10 cellular contexts compared by ENCODE assay signal in genomic region chr3:134330895-134331810, GRCh38. TPM values are rescaled to one million over a fixed set of nuclear protein-coding genes. Genes with fewer than 3 reads are reported as not detected.
DNase-seq lines count a peak whose midpoint lies in the region; ATAC-seq and TF ChIP-seq lines count a peak whose summit lies in the region.
"Had no signal": no experiment of that assay in that cellular context is flagged by ENCODE, and none has a peak within 500 bp of the region (broad histone marks: within the 10 kb centered on the region; RNA-seq: fewer than 3 reads in every experiment).

No MANE protein-coding gene starts in this region.

- H3K27me3 ChIP-seq in breast epithelium (no peaks in the 10 kb centered on the region), testis (no peaks in the 10 kb centered on the region)

- TF ChIP-seq CTCF in breast epithelium (IDR thresholded peaks at IDR 0.05) (no peak), testis (IDR thresholded peaks at IDR 0.05) (no peak)

- H3K4me1 ChIP-seq in breast epithelium: peaks cover 5 to 41% of the 10 kb centered on the region in 2 donors
- peaks cover 46% of the 10 kb centered on the region for H3K4me1 ChIP-seq in testis

- no peak for TF ChIP-seq POLR2A in breast epithelium (IDR thresholded peaks at IDR 0.05)
- no peak for TF ChIP-seq POLR2A in testis (IDR thresholded peaks at IDR 0.05)

- no peaks in the 10 kb centered on the region for H3K9me3 ChIP-seq in breast epithelium
- H3K9me3 ChIP-seq in testis: no peaks in the 10 kb centered on the region

- ATAC-seq in HG02981 (IDR thresholded peaks at IDR 0.05; ENCODE audit: unreplicated experiment): no peak

- WGBS in testis, 2 donors: 75% methylated on average over 5 to 6 of the region's 6 CpGs

- intact Hi-C loops in breast epithelium (cut with DNase I; ENCODE audit: low total_unique reads): no loop called here
- intact Hi-C loops in testis (cut with DNase I; ENCODE audit: low total_unique reads): no loop called here

- H3K36me3 ChIP-seq in breast epithelium (no peaks in the 10 kb centered on the region), testis (ENCODE audit: low read depth, missing control alignments) (no peaks in the 10 kb centered on the region)

- H3K27ac ChIP-seq in breast epithelium (peak overlapping the region; percentile 77 to 87), testis (peak overlapping the region in 1 of 2 donors; percentile 2), caudate nucleus (ENCODE audit: low read depth, low read length) (no peak overlapping the region)

- DNase-seq in HS-27A (ENCODE audit: low read depth): peak; percentile 84
- DNase-seq in breast epithelium (ENCODE audit: low spot score in 2 of 2): peak in 1 of 2 donors; percentile 84
- DNase-seq in kidney tubule cell (ENCODE audit: low spot score): peak; percentile 61
- peak; percentile 64 for DNase-seq in testis
- DNase-seq in caudate nucleus (lab: John Stamatoyannopoulos, UW): no peak
- no peak for DNase-seq in SIG-M5 treated with dmso at 0.1 percent for 504 hours (lab: John Stamatoyannopoulos, UW; ENCODE audit: unreplicated experiment)
- DNase-seq in DMS153 treated with DMSO at 0.1 percent for 48 hours (lab: John Stamatoyannopoulos, UW; ENCODE audit: unreplicated experiment): no peak
- DNase-seq: MV-4-11, T-helper 1 cell had no signal

- H3K4me3 ChIP-seq in breast epithelium: peak overlapping the region in 1 of 3 donors; percentile 5
- H3K4me3 ChIP-seq in testis: no peak overlapping the region

RNA-seq across cellular contexts. Expression of gene AMOTL2, which starts 43.1 kb away (rescaled TPM):
- total RNA-seq in breast epithelium (100 to 1,000 TPM in 1 of 3 donors, 10 to 100 TPM in 2; 78.3 to 281 (median 83.2) TPM), testis (10 to 100 TPM; 35.8 to 61.0 TPM)
- 19.6 TPM for polyA plus RNA-seq in testis (ENCODE audit: insufficient read depth, low read depth, low replicate concordance)

Comparison
In these comparisons a context has a peak if more than half of its experiments do, and no peak if none do; other contexts are left out.
1. DNase-seq: peak in HS-27A (single experiment), kidney tubule cell (single experiment) and testis (single experiment); none in caudate nucleus (0 of 61), SIG-M5 treated with dmso at 0.1 percent for 504 hours (single experiment) and DMS153 treated with DMSO at 0.1 percent for 48 hours (single experiment).